Comparison of ENCODE assay signal across 1 cellular context in the genomic region with DNA sequence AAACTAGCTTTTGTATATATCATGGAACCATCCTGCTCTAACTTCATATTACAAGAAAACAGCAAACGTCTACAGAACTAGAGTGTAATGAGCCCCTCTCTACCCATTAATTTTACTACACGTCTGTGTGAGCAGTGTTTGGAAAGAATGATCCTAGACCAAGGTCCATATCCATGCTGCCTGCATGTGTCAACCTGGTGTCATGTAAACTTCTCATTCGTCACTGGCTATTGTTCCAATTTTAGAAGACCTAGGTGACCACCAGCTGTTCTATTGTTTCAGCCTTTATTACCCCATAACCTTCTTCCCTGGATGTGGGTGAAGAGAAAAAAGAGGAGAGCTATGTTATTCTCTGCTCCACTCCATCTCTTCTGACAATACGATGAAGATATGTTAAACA.
TF ChIP-seq lines count a peak whose summit lies in the region.

No MANE protein-coding gene starts in this region.

TF ChIP-seq in GM23338, 12 proteins besides CTCF, POLR2A, EP300 and RAD21 (continued from another document):
- TF ChIP-seq, protein P1, sequence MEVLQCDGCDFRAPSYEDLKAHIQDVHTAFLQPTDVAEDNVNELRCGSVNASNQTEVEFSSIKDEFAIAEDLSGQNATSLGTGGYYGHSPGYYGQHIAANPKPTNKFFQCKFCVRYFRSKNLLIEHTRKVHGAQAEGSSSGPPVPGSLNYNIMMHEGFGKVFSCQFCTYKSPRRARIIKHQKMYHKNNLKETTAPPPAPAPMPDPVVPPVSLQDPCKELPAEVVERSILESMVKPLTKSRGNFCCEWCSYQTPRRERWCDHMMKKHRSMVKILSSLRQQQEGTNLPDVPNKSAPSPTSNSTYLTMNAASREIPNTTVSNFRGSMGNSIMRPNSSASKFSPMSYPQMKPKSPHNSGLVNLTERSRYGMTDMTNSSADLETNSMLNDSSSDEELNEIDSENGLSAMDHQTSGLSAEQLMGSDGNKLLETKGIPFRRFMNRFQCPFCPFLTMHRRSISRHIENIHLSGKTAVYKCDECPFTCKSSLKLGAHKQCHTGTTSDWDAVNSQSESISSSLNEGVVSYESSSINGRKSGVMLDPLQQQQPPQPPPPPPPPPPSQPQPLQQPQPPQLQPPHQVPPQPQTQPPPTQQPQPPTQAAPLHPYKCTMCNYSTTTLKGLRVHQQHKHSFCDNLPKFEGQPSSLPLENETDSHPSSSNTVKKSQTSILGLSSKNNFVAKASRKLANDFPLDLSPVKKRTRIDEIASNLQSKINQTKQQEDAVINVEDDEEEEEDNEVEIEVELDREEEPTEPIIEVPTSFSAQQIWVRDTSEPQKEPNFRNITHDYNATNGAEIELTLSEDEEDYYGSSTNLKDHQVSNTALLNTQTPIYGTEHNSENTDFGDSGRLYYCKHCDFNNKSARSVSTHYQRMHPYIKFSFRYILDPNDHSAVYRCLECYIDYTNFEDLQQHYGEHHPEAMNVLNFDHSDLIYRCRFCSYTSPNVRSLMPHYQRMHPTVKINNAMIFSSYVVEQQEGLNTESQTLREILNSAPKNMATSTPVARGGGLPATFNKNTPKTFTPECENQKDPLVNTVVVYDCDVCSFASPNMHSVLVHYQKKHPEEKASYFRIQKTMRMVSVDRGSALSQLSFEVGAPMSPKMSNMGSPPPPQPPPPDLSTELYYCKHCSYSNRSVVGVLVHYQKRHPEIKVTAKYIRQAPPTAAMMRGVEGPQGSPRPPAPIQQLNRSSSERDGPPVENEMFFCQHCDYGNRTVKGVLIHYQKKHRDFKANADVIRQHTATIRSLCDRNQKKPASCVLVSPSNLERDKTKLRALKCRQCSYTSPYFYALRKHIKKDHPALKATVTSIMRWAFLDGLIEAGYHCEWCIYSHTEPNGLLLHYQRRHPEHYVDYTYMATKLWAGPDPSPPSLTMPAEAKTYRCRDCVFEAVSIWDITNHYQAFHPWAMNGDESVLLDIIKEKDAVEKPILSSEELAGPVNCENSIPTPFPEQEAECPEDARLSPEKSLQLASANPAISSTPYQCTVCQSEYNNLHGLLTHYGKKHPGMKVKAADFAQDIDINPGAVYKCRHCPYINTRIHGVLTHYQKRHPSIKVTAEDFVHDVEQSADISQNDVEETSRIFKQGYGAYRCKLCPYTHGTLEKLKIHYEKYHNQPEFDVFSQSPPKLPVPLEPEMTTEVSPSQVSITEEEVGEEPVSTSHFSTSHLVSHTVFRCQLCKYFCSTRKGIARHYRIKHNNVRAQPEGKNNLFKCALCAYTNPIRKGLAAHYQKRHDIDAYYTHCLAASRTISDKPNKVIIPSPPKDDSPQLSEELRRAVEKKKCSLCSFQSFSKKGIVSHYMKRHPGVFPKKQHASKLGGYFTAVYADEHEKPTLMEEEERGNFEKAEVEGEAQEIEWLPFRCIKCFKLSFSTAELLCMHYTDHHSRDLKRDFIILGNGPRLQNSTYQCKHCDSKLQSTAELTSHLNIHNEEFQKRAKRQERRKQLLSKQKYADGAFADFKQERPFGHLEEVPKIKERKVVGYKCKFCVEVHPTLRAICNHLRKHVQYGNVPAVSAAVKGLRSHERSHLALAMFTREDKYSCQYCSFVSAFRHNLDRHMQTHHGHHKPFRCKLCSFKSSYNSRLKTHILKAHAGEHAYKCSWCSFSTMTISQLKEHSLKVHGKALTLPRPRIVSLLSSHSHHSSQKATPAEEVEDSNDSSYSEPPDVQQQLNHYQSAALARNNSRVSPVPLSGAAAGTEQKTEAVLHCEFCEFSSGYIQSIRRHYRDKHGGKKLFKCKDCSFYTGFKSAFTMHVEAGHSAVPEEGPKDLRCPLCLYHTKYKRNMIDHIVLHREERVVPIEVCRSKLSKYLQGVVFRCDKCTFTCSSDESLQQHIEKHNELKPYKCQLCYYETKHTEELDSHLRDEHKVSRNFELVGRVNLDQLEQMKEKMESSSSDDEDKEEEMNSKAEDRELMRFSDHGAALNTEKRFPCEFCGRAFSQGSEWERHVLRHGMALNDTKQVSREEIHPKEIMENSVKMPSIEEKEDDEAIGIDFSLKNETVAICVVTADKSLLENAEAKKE (CRISPR knock-in tag; IDR thresholded peaks at IDR 0.05): no peak
- TF ChIP-seq STAT1 (IDR thresholded peaks at IDR 0.05; ENCODE audit: unreplicated experiment): no peak
- TF ChIP-seq, protein P2, sequence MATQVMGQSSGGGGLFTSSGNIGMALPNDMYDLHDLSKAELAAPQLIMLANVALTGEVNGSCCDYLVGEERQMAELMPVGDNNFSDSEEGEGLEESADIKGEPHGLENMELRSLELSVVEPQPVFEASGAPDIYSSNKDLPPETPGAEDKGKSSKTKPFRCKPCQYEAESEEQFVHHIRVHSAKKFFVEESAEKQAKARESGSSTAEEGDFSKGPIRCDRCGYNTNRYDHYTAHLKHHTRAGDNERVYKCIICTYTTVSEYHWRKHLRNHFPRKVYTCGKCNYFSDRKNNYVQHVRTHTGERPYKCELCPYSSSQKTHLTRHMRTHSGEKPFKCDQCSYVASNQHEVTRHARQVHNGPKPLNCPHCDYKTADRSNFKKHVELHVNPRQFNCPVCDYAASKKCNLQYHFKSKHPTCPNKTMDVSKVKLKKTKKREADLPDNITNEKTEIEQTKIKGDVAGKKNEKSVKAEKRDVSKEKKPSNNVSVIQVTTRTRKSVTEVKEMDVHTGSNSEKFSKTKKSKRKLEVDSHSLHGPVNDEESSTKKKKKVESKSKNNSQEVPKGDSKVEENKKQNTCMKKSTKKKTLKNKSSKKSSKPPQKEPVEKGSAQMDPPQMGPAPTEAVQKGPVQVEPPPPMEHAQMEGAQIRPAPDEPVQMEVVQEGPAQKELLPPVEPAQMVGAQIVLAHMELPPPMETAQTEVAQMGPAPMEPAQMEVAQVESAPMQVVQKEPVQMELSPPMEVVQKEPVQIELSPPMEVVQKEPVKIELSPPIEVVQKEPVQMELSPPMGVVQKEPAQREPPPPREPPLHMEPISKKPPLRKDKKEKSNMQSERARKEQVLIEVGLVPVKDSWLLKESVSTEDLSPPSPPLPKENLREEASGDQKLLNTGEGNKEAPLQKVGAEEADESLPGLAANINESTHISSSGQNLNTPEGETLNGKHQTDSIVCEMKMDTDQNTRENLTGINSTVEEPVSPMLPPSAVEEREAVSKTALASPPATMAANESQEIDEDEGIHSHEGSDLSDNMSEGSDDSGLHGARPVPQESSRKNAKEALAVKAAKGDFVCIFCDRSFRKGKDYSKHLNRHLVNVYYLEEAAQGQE (IDR thresholded peaks at IDR 0.05; ENCODE audit: unreplicated experiment): no peak
- TF ChIP-seq ZNF331 (CRISPR knock-in tag; IDR thresholded peaks at IDR 0.05; ENCODE audit: low read depth): no peak
- TF ChIP-seq NANOG (IDR thresholded peaks at IDR 0.05; ENCODE audit: borderline replicate concordance): no peak
- no peak for TF ChIP-seq EZH2 (IDR thresholded peaks at IDR 0.05; ENCODE audit: low read depth, unreplicated experiment)
- TF ChIP-seq JUNB (IDR thresholded peaks at IDR 0.05; ENCODE audit: unreplicated experiment): no peak
- no peak for TF ChIP-seq CREB1 (CRISPR knock-in tag; IDR thresholded peaks at IDR 0.05; ENCODE audit: low read depth)
- TF ChIP-seq ZNF114 (CRISPR knock-in tag; IDR thresholded peaks at IDR 0.05): no peak
